In genomic region chr13:23488442-23488841, GRCh38 we compare ENCODE assay signal across 12 cellular contexts. TPM values are rescaled to one million over a fixed set of nuclear protein-coding genes. Genes with fewer than 3 reads are reported as not detected.
DNase-seq lines count a peak whose midpoint lies in the region; ATAC-seq and TF ChIP-seq lines count a peak whose summit lies in the region.
"Had no signal": no experiment of that assay in that cellular context is flagged by ENCODE, and none has a peak within 500 bp of the region (broad histone marks: within the 10 kb centered on the region; RNA-seq: fewer than 3 reads in every experiment).

No MANE protein-coding gene starts in this region.

- H3K4me1 ChIP-seq in left ventricle myocardium inferior (peaks cover 7% of the 10 kb centered on the region), skeletal muscle tissue (ENCODE audit: control insufficient read depth in 3 of 3, insufficient read depth in 3 of 3, low read length in 3 of 3) (peaks cover 6 to 8% (median 7%) of the 10 kb centered on the region in 3 donors)
- H3K4me1 ChIP-seq: spleen had no signal

- no peak for TF ChIP-seq CTCF in left ventricle myocardium inferior (IDR thresholded peaks at IDR 0.05; ENCODE audit: borderline replicate concordance)

- H3K4me3 ChIP-seq in left ventricle myocardium inferior (no peak overlapping the region), skeletal muscle tissue (ENCODE audit: low read length in 3 of 3) (peak overlapping the region in 1 of 3 donors; percentile 35)
- H3K4me3 ChIP-seq: mucosa of descending colon, spleen had no signal

- ATAC-seq in Right ventricle myocardium superior (ENCODE audit: poor library complexity) (peak; percentile 43), HG03378 (IDR thresholded peaks at IDR 0.05; ENCODE audit: unreplicated experiment) (no peak), GM18511 (IDR thresholded peaks at IDR 0.05; ENCODE audit: unreplicated experiment) (no peak)
- ATAC-seq: mucosa of descending colon had no signal

- H3K36me3 ChIP-seq in left ventricle myocardium inferior (no peaks in the 10 kb centered on the region), skeletal muscle tissue (ENCODE audit: control insufficient read depth in 3 of 3, insufficient read depth in 3 of 3, low read length in 3 of 3) (no peaks in the 10 kb centered on the region)
- H3K36me3 ChIP-seq: spleen had no signal

- H3K27ac ChIP-seq in left ventricle myocardium inferior (replicated peaks) (no peak overlapping the region), skeletal muscle tissue (ENCODE audit: low read depth, low read length) (peak overlapping the region; percentile 55)
- H3K27ac ChIP-seq: spleen had no signal

- DNase-seq in Right ventricle myocardium superior (no peak), left ventricle myocardium inferior (no peak), SHP77 (lab: John Stamatoyannopoulos, UW) (peak; percentile 92 to 96), glomerular endothelial cell (ENCODE audit: extremely low read depth, low read depth, low spot score) (peak; percentile 12)
- no peak for DNase-seq in stimulated activated naive CD4-positive, alpha-beta T cell (lab: John Stamatoyannopoulos, UW)
- DNase-seq: ACHN, mucosa of descending colon, NCI-H2227 treated with DMSO at 0.1 percent for 48 hours, spleen had no signal

- intact Hi-C loops in Right ventricle myocardium superior (cut with DNase I) (no loop called here), left ventricle myocardium inferior (cut with micrococcal nuclease) (no loop called here)

- no peak overlapping the region for H3K9ac ChIP-seq in skeletal muscle tissue (ENCODE audit: low read depth in 1 of 3, low read length in 3 of 3)

- H3K27me3 ChIP-seq in left ventricle myocardium inferior (ENCODE audit: low read depth) (no peaks in the 10 kb centered on the region), skeletal muscle tissue (ENCODE audit: control insufficient read depth in 3 of 3, insufficient read depth in 3 of 3, low read length in 3 of 3) (no peaks in the 10 kb centered on the region)

- H3K9me3 ChIP-seq in left ventricle myocardium inferior (replicated peaks) (no peaks in the 10 kb centered on the region), skeletal muscle tissue (ENCODE audit: control insufficient read depth in 3 of 3, low read length in 3 of 3) (no peaks in the 10 kb centered on the region)
- H3K9me3 ChIP-seq: mucosa of descending colon, spleen had no signal

RNA-seq across cellular contexts. Expression of gene SACS, which starts 54.9 kb away (rescaled TPM):
- total RNA-seq in Right ventricle myocardium superior = 6.8 TPM
- 9.4 TPM for total RNA-seq in left ventricle myocardium inferior
- total RNA-seq in glomerular endothelial cell = 42.6 and 99.6 TPM in 2 replicates
- 102 TPM for total RNA-seq in skeletal muscle tissue

Comparison
In these comparisons a context has a peak if more than half of its experiments do, and no peak if none do; other contexts are left out.
1. DNase-seq: peak in SHP77 (2 of 2) and glomerular endothelial cell (single experiment); none in Right ventricle myocardium superior (single experiment), left ventricle myocardium inferior (single experiment) and stimulated activated naive CD4-positive, alpha-beta T cell (0 of 6).